Comparison of ENCODE assay signal across 16 cellular contexts in genomic region chr17:81528384-81528650, GRCh38. TPM values are rescaled to one million over a fixed set of nuclear protein-coding genes. Genes with fewer than 3 reads are reported as not detected.
DNase-seq lines count a peak whose midpoint lies in the region; ATAC-seq, FAIRE-seq and TF ChIP-seq lines count a peak whose summit lies in the region.
"Had no signal": no experiment of that assay in that cellular context is flagged by ENCODE, and none has a peak within 500 bp of the region (broad histone marks: within the 10 kb centered on the region; RNA-seq: fewer than 3 reads in every experiment).

No MANE protein-coding gene starts in this region.

- in situ Hi-C loops in K562 (cut with MboI) = no loop called here

- no peaks in the 10 kb centered on the region for H3F3A ChIP-seq in PC-3 (ENCODE audit: low read length, unreplicated experiment)

- 54% methylated on average over 20 of the region's 20 CpGs for WGBS in right cardiac atrium
- 25% methylated on average over 18 of the region's 20 CpGs for WGBS in K562 (ENCODE audit: insufficient coverage, low coverage, missing lambda C conversion rate)
- 78% methylated on average over 7 of the region's 20 CpGs; no CpG with 5 or more reads in 1 of the 2 donors for WGBS in thyroid gland, 2 donors

- H3K4me3 ChIP-seq in right cardiac atrium (ENCODE audit: low read length) = no peak overlapping the region
- H3K4me3 ChIP-seq in right atrium auricular region = no peak overlapping the region
- H3K4me3 ChIP-seq in PC-3 (ENCODE audit: low read length) = peak overlapping the region; percentile 52
- no peak overlapping the region for H3K4me3 ChIP-seq in K562
- no peak overlapping the region for H3K4me3 ChIP-seq in thyroid gland (replicated peaks in 1 of 3)

- DNase-seq in right cardiac atrium = peak in 2 of 3 donors; percentile 43 to 57
- no peak for DNase-seq in right atrium auricular region (ENCODE audit: low spot score)
- no peak for DNase-seq in PC-3
- no peak for DNase-seq in K562 (ENCODE audit: extremely low read depth in 1 of 4, low spot score in 3 of 4)
- DNase-seq in thyroid gland = no peak
- no peak for DNase-seq in NCI-H2107 (lab: John Stamatoyannopoulos, UW)
- DNase-seq: AML-193; CD4-positive, alpha-beta memory T cell; DMS153; DMS79; GDM1; GOT3; H7 had no signal

- H3K36me3 ChIP-seq in right atrium auricular region (no peaks in the 10 kb centered on the region), PC-3 (ENCODE audit: low read depth, low read length) (no peaks in the 10 kb centered on the region), K562 (ENCODE audit: control insufficient read depth, insufficient read depth, low read length) (no peaks in the 10 kb centered on the region), thyroid gland (no peaks in the 10 kb centered on the region)

- CTCF ChIA-PET in PC-3 (lab: Charles Lee) (interaction anchor here (1.2 kb wide), 1 partner anchor 9 kb away, joined by 3 read pairs; no protein-coding TSS in a partner anchor), K562 (lab: Yijun Ruan, JAX; ENCODE audit: low intra/inter-chr PET ratio) (no interaction called here)

- H3K27me3 ChIP-seq in right cardiac atrium (ENCODE audit: control insufficient read depth, insufficient read depth) (no peaks in the 10 kb centered on the region), right atrium auricular region (no peaks in the 10 kb centered on the region), PC-3 (ENCODE audit: low read length) (peaks cover 7% of the 10 kb centered on the region; the same call in 1 of the 2 replicates), K562 (ENCODE audit: control insufficient read depth in 2 of 2, insufficient read depth in 2 of 2, low read length in 2 of 2) (peaks cover 0 to 38% of the 10 kb centered on the region in 2 experiments; a peak in 3 of 5 replicates), thyroid gland (no peaks in the 10 kb centered on the region)

- no peaks in the 10 kb centered on the region for H3K9me2 ChIP-seq in PC-3 (replicated peaks; ENCODE audit: low read length)

- TF ChIP-seq RAD21 in K562 (CRISPR knock-in tag; conservative IDR thresholded peaks at IDR 0.05 in 1 of 2, IDR thresholded peaks at IDR 0.05 in 1 of 2) = no peak

- BruUV-seq in PC-3 (replicated peaks; lab: Mats Ljungman, UMichigan) (no TSS peak), K562 (replicated peaks; lab: Mats Ljungman, UMichigan) (no TSS peak)

- no peak for TF ChIP-seq CTCF in right atrium auricular region (IDR thresholded peaks at IDR 0.05)
- no peak for TF ChIP-seq CTCF in PC-3 (conservative IDR thresholded peaks at IDR 0.05; ENCODE audit: low read depth, low read length)
- no peak for TF ChIP-seq CTCF in K562 (IDR thresholded peaks at IDR 0.05 in 2 of 3, conservative IDR thresholded peaks at IDR 0.05 in 1 of 3; ENCODE audit: insufficient read depth in 2 of 3, low read depth in 1 of 3, low read length in 3 of 3)
- no peak for TF ChIP-seq CTCF in thyroid gland (IDR thresholded peaks at IDR 0.05)

- no peaks in the 10 kb centered on the region for H3K4me1 ChIP-seq in right cardiac atrium (ENCODE audit: control insufficient read depth, insufficient read depth, low read length)
- H3K4me1 ChIP-seq in right atrium auricular region = peaks cover 0 to 9% of the 10 kb centered on the region in 2 donors
- peaks cover 22% of the 10 kb centered on the region for H3K4me1 ChIP-seq in PC-3 (ENCODE audit: insufficient read depth, low read length)
- H3K4me1 ChIP-seq in K562 (replicated peaks in 1 of 2; ENCODE audit: control insufficient read depth in 2 of 2, insufficient read depth in 2 of 2, low read length in 2 of 2) = peaks cover 0 to 58% of the 10 kb centered on the region in 2 experiments; a peak in 2 of 5 replicates
- peaks cover 39 to 60% of the 10 kb centered on the region in 2 donors for H3K4me1 ChIP-seq in thyroid gland

- H3K79me2 ChIP-seq in PC-3 (ENCODE audit: low read length) = no peaks in the 10 kb centered on the region
- H3K79me2 ChIP-seq in K562 (ENCODE audit: control insufficient read depth, insufficient read depth, low read length) = no peaks in the 10 kb centered on the region

- TF ChIP-seq EP300 in K562 (IDR thresholded peaks at IDR 0.05; ENCODE audit: low read length) = no peak

- POLR2A ChIA-PET in PC-3 (lab: Charles Lee; ENCODE audit: unreplicated experiment) = interaction anchor here (0.6 kb wide), 2 partner anchors 173 to 286 kb away, joined by 3 to 4 read pairs; no protein-coding TSS in a partner anchor
- POLR2A ChIA-PET in K562 (lab: Yijun Ruan, JAX) = no interaction called here

- H3K9me3 ChIP-seq in right cardiac atrium (ENCODE audit: control insufficient read depth, low read length) (no peaks in the 10 kb centered on the region), right atrium auricular region (no peaks in the 10 kb centered on the region), PC-3 (ENCODE audit: low read length) (no peaks in the 10 kb centered on the region), K562 (replicated peaks; ENCODE audit: control insufficient read depth, insufficient read depth, low read depth, low read length) (0 out of 2 replicates have a peak, but pooled peaks cover 2% of the 10 kb centered on the region), thyroid gland (no peaks in the 10 kb centered on the region)

- no peak overlapping the region for H3K9ac ChIP-seq in PC-3 (ENCODE audit: low read length)
- H3K9ac ChIP-seq in K562 (ENCODE audit: insufficient read depth in 1 of 2, low read depth in 2 of 2, low read length in 2 of 2) = no peak overlapping the region; a peak in 1 of 4 replicates

- H3K27ac ChIP-seq in right cardiac atrium (ENCODE audit: low read length) (no peak overlapping the region), right atrium auricular region (no peak overlapping the region), PC-3 (ENCODE audit: low read length) (no peak overlapping the region), K562 (ENCODE audit: extremely low read depth, low read depth, low read length) (no peak overlapping the region), thyroid gland (peak overlapping the region; percentile 52 to 82 (median 81))

- H2AFZ ChIP-seq in PC-3 (ENCODE audit: low read length) (peak overlapping the region; percentile 6; the same call in 1 of the 2 replicates), K562 (ENCODE audit: low read depth, low read length) (no peak overlapping the region)

- no peaks in the 10 kb centered on the region for H3K9me1 ChIP-seq in K562 (ENCODE audit: control insufficient read depth, insufficient read depth, low read length)

- intact Hi-C loops in right cardiac atrium (cut with DNase I) (no loop called here), PC-3 (cut with micrococcal nuclease) (no loop called here), K562 (cut with micrococcal nuclease) (no loop called here), thyroid gland (cut with DNase I) (no loop called here)

- peak overlapping the region; percentile 79 for H3K4me2 ChIP-seq in PC-3 (ENCODE audit: low read length)
- H3K4me2 ChIP-seq in K562 (ENCODE audit: insufficient read depth, low read length) = no peak overlapping the region

- no peaks in the 10 kb centered on the region for H4K20me1 ChIP-seq in PC-3 (ENCODE audit: low read length)
- H4K20me1 ChIP-seq in K562 (replicated peaks; ENCODE audit: control insufficient read depth, insufficient read depth, low read length) = no peaks in the 10 kb centered on the region

- TF ChIP-seq POLR2A in K562 (conservative IDR thresholded peaks at IDR 0.05) = no peak
- no peak for TF ChIP-seq POLR2A in thyroid gland (IDR thresholded peaks at IDR 0.05)

- no peak for FAIRE-seq in K562 (lab: Jason Lieb, UNC)
- FAIRE-seq: A204.1 had no signal

- ATAC-seq in right cardiac atrium (no peak), PC-3 (no peak; the same call in 1 of the 2 replicates), K562 (no peak), GM21717 (IDR thresholded peaks at IDR 0.05; ENCODE audit: unreplicated experiment) (no peak)

RNA-seq across cellular contexts. Expression of gene FSCN2, which starts 0.1 kb away (rescaled TPM):
- total RNA-seq in right cardiac atrium (under 1 TPM; 0.45 to 0.63 (median 0.53) TPM), right atrium auricular region (under 1 TPM; 0.63 to 0.74 TPM), PC-3 (2014; rRNA removed) (0.87 and 2.4 TPM in 2 replicates), K562 (2014; rRNA removed) (not detected in 2 replicates), K562 (2014; rRNA removed; fragmentation: Illumina TruSeq; extraction: Trizol) (not detected in 2 replicates), K562 (2015; rRNA removed; fragmentation: Illumina TruSeq; extraction: Trizol) (not detected in 2 replicates), K562 (2021) (not detected in 2 replicates), thyroid gland (10 to 100 TPM in 3 of 4 donors, 1 to 10 TPM in 1; 9.7 to 20.7 (median 17.0) TPM)
- polyA plus RNA-seq in right cardiac atrium (0.48 TPM), K562 (2011; rRNA removed) (not detected in 2 replicates), K562 (2014; fragmentation: Illumina TruSeq; extraction: Trizol) (not detected in 2 replicates), K562 (2014; fragmentation: Nextera tagmentation; extraction: Ambion mirVana) (not detected), K562 (2014; rRNA removed) (0.08 TPM in 1 of 2 replicates, not detected in the other)
- 0.23 TPM in 1 of 2 replicates, not detected in the other for total RNA-seq in K562 (2011; cell fraction: chromatin; rRNA removed; ENCODE audit: low replicate concordance)
- 0.26 and 0.33 TPM in 2 replicates for total RNA-seq in K562 (2011; cell fraction: nucleolus; rRNA removed)
- 0.37 TPM in 1 of 2 replicates, not detected in the other for total RNA-seq in K562 (2011; cell fraction: nucleoplasm; rRNA removed)
- polyA plus RNA-seq in K562 (2011; cell fraction: cytosol; rRNA removed) = not detected in 2 replicates
- 0.14 TPM in 1 of 2 replicates, not detected in the other for polyA plus RNA-seq in K562 (2011; cell fraction: nucleus; rRNA removed)
- polyA plus RNA-seq in K562 (2012) = 0.25 and 0.30 TPM in 2 replicates
- polyA minus RNA-seq in K562 (2011; rRNA and poly(A)+ RNA removed) = not detected in 2 replicates
- polyA minus RNA-seq in K562 (2011; cell fraction: cytosol; rRNA and poly(A)+ RNA removed) = not detected in 2 replicates
- 0.13 TPM in 1 of 2 replicates, not detected in the other for polyA minus RNA-seq in K562 (2011; cell fraction: nucleus; rRNA and poly(A)+ RNA removed)
- total RNA-seq: H7 had no signal
- polyA plus RNA-seq: CD14-positive monocyte had no signal

RNA-seq across cellular contexts. Expression of gene ACTG1, which starts 15.7 kb away (rescaled TPM):
- total RNA-seq in right cardiac atrium (100 to 1,000 TPM; 347 to 772 (median 510) TPM), right atrium auricular region (1,000 to 10,000 TPM; 1,076 to 1,610 TPM), PC-3 (2014; rRNA removed) (4,503 and 4,798 TPM in 2 replicates), K562 (2014; rRNA removed) (1,572 and 2,328 TPM in 2 replicates), K562 (2014; rRNA removed; fragmentation: Illumina TruSeq; extraction: Trizol) (512 and 566 TPM in 2 replicates), K562 (2015; rRNA removed; fragmentation: Illumina TruSeq; extraction: Trizol) (568 and 574 TPM in 2 replicates), K562 (2021) (1,775 and 1,801 TPM in 2 replicates), thyroid gland (1,000 to 10,000 TPM; 1,168 to 4,304 (median 2,945) TPM)
- polyA plus RNA-seq in right cardiac atrium (410 TPM), K562 (2011; rRNA removed) (224 and 602 TPM in 2 replicates), K562 (2014; fragmentation: Illumina TruSeq; extraction: Trizol) (990 and 2,987 TPM in 2 replicates), K562 (2014; fragmentation: Nextera tagmentation; extraction: Ambion mirVana) (100 to 1,000 TPM; 259 to 386 TPM), K562 (2014; rRNA removed) (831 and 1,109 TPM in 2 replicates)
- 264 and 482 TPM in 2 replicates for total RNA-seq in K562 (2011; cell fraction: chromatin; rRNA removed; ENCODE audit: low replicate concordance)
- 393 and 500 TPM in 2 replicates for total RNA-seq in K562 (2011; cell fraction: nucleolus; rRNA removed)
- 388 and 427 TPM in 2 replicates for total RNA-seq in K562 (2011; cell fraction: nucleoplasm; rRNA removed)
- polyA plus RNA-seq in K562 (2011; cell fraction: cytosol; rRNA removed) = 901 and 1,415 TPM in 2 replicates
- polyA plus RNA-seq in K562 (2011; cell fraction: nucleus; rRNA removed) = 1,206 and 1,333 TPM in 2 replicates
- 1,311 and 3,206 TPM in 2 replicates for polyA plus RNA-seq in K562 (2012)
- 205 and 410 TPM in 2 replicates for polyA minus RNA-seq in K562 (2011; rRNA and poly(A)+ RNA removed)
- 580 and 1,178 TPM in 2 replicates for polyA minus RNA-seq in K562 (2011; cell fraction: cytosol; rRNA and poly(A)+ RNA removed)
- polyA minus RNA-seq in K562 (2011; cell fraction: nucleus; rRNA and poly(A)+ RNA removed) = 230 and 388 TPM in 2 replicates

RNA-seq across cellular contexts. Expression of gene FAAP100, which starts 23.8 kb away (rescaled TPM):
- total RNA-seq in right cardiac atrium (10 to 100 TPM; 12.0 to 15.3 (median 13.5) TPM), right atrium auricular region (10 to 100 TPM; 12.8 to 13.7 TPM), PC-3 (2014; rRNA removed) (23.3 and 34.6 TPM in 2 replicates), K562 (2014; rRNA removed) (33.2 and 39.0 TPM in 2 replicates), K562 (2014; rRNA removed; fragmentation: Illumina TruSeq; extraction: Trizol) (3.9 and 8.6 TPM in 2 replicates), K562 (2015; rRNA removed; fragmentation: Illumina TruSeq; extraction: Trizol) (18.9 and 20.9 TPM in 2 replicates), K562 (2021) (51.2 and 52.5 TPM in 2 replicates), thyroid gland (10 to 100 TPM; 24.1 to 35.2 (median 31.0) TPM)
- polyA plus RNA-seq in right cardiac atrium (13.0 TPM), K562 (2011; rRNA removed) (12.6 and 15.2 TPM in 2 replicates), K562 (2014; fragmentation: Illumina TruSeq; extraction: Trizol) (7.6 and 25.3 TPM in 2 replicates), K562 (2014; fragmentation: Nextera tagmentation; extraction: Ambion mirVana) (under 1 TPM; 0.31 to 0.69 TPM), K562 (2014; rRNA removed) (38.6 and 42.4 TPM in 2 replicates)
- total RNA-seq in K562 (2011; cell fraction: chromatin; rRNA removed; ENCODE audit: low replicate concordance) = 44.9 and 197 TPM in 2 replicates
- total RNA-seq in K562 (2011; cell fraction: nucleolus; rRNA removed) = 108 and 129 TPM in 2 replicates
- total RNA-seq in K562 (2011; cell fraction: nucleoplasm; rRNA removed) = 63.6 and 65.2 TPM in 2 replicates
- 18.3 and 47.5 TPM in 2 replicates for polyA plus RNA-seq in K562 (2011; cell fraction: cytosol; rRNA removed)
- 42.7 and 112 TPM in 2 replicates for polyA plus RNA-seq in K562 (2011; cell fraction: nucleus; rRNA removed)
- polyA plus RNA-seq in K562 (2012) = 22.5 and 27.7 TPM in 2 replicates
- 4.7 and 7.0 TPM in 2 replicates for polyA minus RNA-seq in K562 (2011; rRNA and poly(A)+ RNA removed)
- 19.5 and 23.0 TPM in 2 replicates for polyA minus RNA-seq in K562 (2011; cell fraction: cytosol; rRNA and poly(A)+ RNA removed)
- polyA minus RNA-seq in K562 (2011; cell fraction: nucleus; rRNA and poly(A)+ RNA removed) = 58.6 and 62.1 TPM in 2 replicates

Comparison
In these comparisons a context has a peak if more than half of its experiments do, and no peak if none do; other contexts are left out.
1. DNase-seq: peak in right cardiac atrium (2 of 3); none in right atrium auricular region (single experiment), PC-3 (single experiment), K562 (0 of 4), thyroid gland (0 of 2) and NCI-H2107 (single experiment).
2. H3K27ac ChIP-seq: peak in thyroid gland (3 of 3); none in right cardiac atrium (single experiment), right atrium auricular region (0 of 2), PC-3 (single experiment) and K562 (single experiment).